ENCODE assay signal across 21 cellular contexts in genomic region chr2:73886357-73886756, GRCh38. TPM values are rescaled to one million over a fixed set of nuclear protein-coding genes. Genes with fewer than 3 reads are reported as not detected.
A peak's percentile ranks its signal among the peaks of the same experiment; 100 is the strongest.
DNase-seq lines count a peak whose midpoint lies in the region; ATAC-seq, FAIRE-seq and TF ChIP-seq lines count a peak whose summit lies in the region.
"Had no signal": no experiment of that assay in that cellular context is flagged by ENCODE, and none has a peak within 500 bp of the region (broad histone marks: within the 10 kb centered on the region; RNA-seq: fewer than 3 reads in every experiment).

No MANE protein-coding gene starts in this region.

- peak overlapping the region; percentile 90 for H3K27ac Mint-ChIP-seq in activated naive CD4-positive, alpha-beta T cell treated with anti-CD3 and anti-CD28 coated beads, Interleukin-2, amount 50 U/mL, for 24 hours
- peak overlapping the region; percentile 90 for H3K27ac Mint-ChIP-seq in stimulated activated naive CD8-positive, alpha-beta T cell treated with anti-CD3 and anti-CD28 coated beads, Interleukin-15, Interleukin-2, amounts not matched to agents 100 ng/mL and 50 ng/mL, for 24 hours
- H3K27ac Mint-ChIP-seq: CD4-positive, alpha-beta T cell had no signal

- intact Hi-C loops in pancreas (cut with DNase I), result no loop called here

- no peaks in the 10 kb centered on the region for H3K27me3 Mint-ChIP-seq in activated naive CD4-positive, alpha-beta T cell treated with anti-CD3 and anti-CD28 coated beads, Interleukin-2, amount 50 U/mL, for 24 hours
- H3K27me3 Mint-ChIP-seq in stimulated activated naive CD8-positive, alpha-beta T cell treated with anti-CD3 and anti-CD28 coated beads, Interleukin-15, Interleukin-2, amounts not matched to agents 100 ng/mL and 50 ng/mL, for 24 hours, result peaks cover 4% of the 10 kb centered on the region

- H3K4me1 ChIP-seq in pancreas, result no peaks in the 10 kb centered on the region
- H3K4me1 ChIP-seq in Peyer's patch, result no peaks in the 10 kb centered on the region
- H3K4me1 ChIP-seq: right lobe of liver, suprapubic skin had no signal

- 61 to 85% methylated on average over 4 of the region's 4 CpGs for WGBS in pancreas, 2 donors

- no peak for FAIRE-seq in pancreas (lab: Jason Lieb, UNC)

- H3K4me1 Mint-ChIP-seq in activated naive CD4-positive, alpha-beta T cell treated with anti-CD3 and anti-CD28 coated beads, Interleukin-2, amount 50 U/mL, for 24 hours, result peaks cover 29% of the 10 kb centered on the region
- peaks cover 30% of the 10 kb centered on the region for H3K4me1 Mint-ChIP-seq in stimulated activated naive CD8-positive, alpha-beta T cell treated with anti-CD3 and anti-CD28 coated beads, Interleukin-15, Interleukin-2, amounts not matched to agents 100 ng/mL and 50 ng/mL, for 24 hours (ENCODE audit: low read depth)

- H3K9me3 ChIP-seq in pancreas (no peaks in the 10 kb centered on the region), Peyer's patch (no peaks in the 10 kb centered on the region)
- H3K9me3 ChIP-seq: gastroesophageal sphincter, mucosa of descending colon, right lobe of liver, suprapubic skin had no signal

- TF ChIP-seq CTCF in omental fat pad (IDR thresholded peaks at IDR 0.05), result no peak
- no peak for TF ChIP-seq CTCF in pancreas (IDR thresholded peaks at IDR 0.05)
- TF ChIP-seq CTCF in Peyer's patch (IDR thresholded peaks at IDR 0.05), result no peak

- H3K4me3 ChIP-seq in pancreas (no peak overlapping the region), Peyer's patch (no peak overlapping the region)
- H3K4me3 ChIP-seq: gastroesophageal sphincter, mucosa of descending colon, right lobe of liver, suprapubic skin had no signal

- H3K9me3 Mint-ChIP-seq in activated naive CD4-positive, alpha-beta T cell treated with anti-CD3 and anti-CD28 coated beads, Interleukin-2, amount 50 U/mL, for 24 hours, result peaks cover 5% of the 10 kb centered on the region
- peaks cover 4% of the 10 kb centered on the region for H3K9me3 Mint-ChIP-seq in stimulated activated naive CD8-positive, alpha-beta T cell treated with anti-CD3 and anti-CD28 coated beads, Interleukin-15, Interleukin-2, amounts not matched to agents 100 ng/mL and 50 ng/mL, for 24 hours
- H3K9me3 Mint-ChIP-seq: CD4-positive, alpha-beta T cell had no signal

- TF ChIP-seq POLR2A in Peyer's patch (IDR thresholded peaks at IDR 0.05), result no peak

- H3K36me3 ChIP-seq in pancreas, result no peaks in the 10 kb centered on the region
- H3K36me3 ChIP-seq in Peyer's patch, result no peaks in the 10 kb centered on the region
- H3K36me3 ChIP-seq: gastroesophageal sphincter, right lobe of liver, suprapubic skin had no signal

- H3K36me3 Mint-ChIP-seq in activated naive CD4-positive, alpha-beta T cell treated with anti-CD3 and anti-CD28 coated beads, Interleukin-2, amount 50 U/mL, for 24 hours, result no peaks in the 10 kb centered on the region
- no peaks in the 10 kb centered on the region for H3K36me3 Mint-ChIP-seq in stimulated activated naive CD8-positive, alpha-beta T cell treated with anti-CD3 and anti-CD28 coated beads, Interleukin-15, Interleukin-2, amounts not matched to agents 100 ng/mL and 50 ng/mL, for 24 hours (ENCODE audit: low read depth)

- peaks cover 0 to 8% (median 0%) of the 10 kb centered on the region in 4 donors for H3K27me3 ChIP-seq in pancreas
- H3K27me3 ChIP-seq in Peyer's patch, result no peaks in the 10 kb centered on the region
- H3K27me3 ChIP-seq: gastroesophageal sphincter, right lobe of liver, suprapubic skin had no signal

- H3K27ac ChIP-seq in pancreas (no peak overlapping the region), Peyer's patch (no peak overlapping the region)
- H3K27ac ChIP-seq: gastroesophageal sphincter, right lobe of liver, suprapubic skin had no signal

- ATAC-seq in omental fat pad (ENCODE audit: low FRiP score) (no peak), pancreas (no peak)
- ATAC-seq: gastroesophageal sphincter, left colon, mucosa of descending colon, right lobe of liver had no signal

- peak overlapping the region; percentile 67 for H3K4me3 Mint-ChIP-seq in activated naive CD4-positive, alpha-beta T cell treated with anti-CD3 and anti-CD28 coated beads, Interleukin-2, amount 50 U/mL, for 24 hours
- peak overlapping the region; percentile 56 for H3K4me3 Mint-ChIP-seq in stimulated activated naive CD8-positive, alpha-beta T cell treated with anti-CD3 and anti-CD28 coated beads, Interleukin-15, Interleukin-2, amounts not matched to agents 100 ng/mL and 50 ng/mL, for 24 hours
- H3K4me3 Mint-ChIP-seq: CD4-positive, alpha-beta T cell had no signal

- DNase-seq in activated naive CD4-positive, alpha-beta T cell treated with Interleukin-2 at 50 U/mL for 16 hours, result peak; percentile 41
- DNase-seq in activated naive CD4-positive, alpha-beta T cell (lab: John Stamatoyannopoulos, UW), result no peak
- DNase-seq in stimulated activated CD4-positive, alpha-beta T cell treated with anti-CD3 and anti-CD28 coated beads, Interleukin-2, amount 100 ng/mL, for 24 hours, result peak; percentile 58 to 60
- DNase-seq in omental fat pad (ENCODE audit: low spot score) (no peak), pancreas (no peak), Peyer's patch (no peak)
- DNase-seq: activated CD4-positive, CD25-positive, alpha-beta regulatory T cell treated with anti-CD3 and anti-CD28 coated beads, Interleukin-2, amount 50 U/mL, for 72 hours; CD4-positive, alpha-beta T cell; DMS53; erythroblast; KG1; left colon; mucosa of descending colon; NCI-H69; right lobe of liver had no signal

RNA-seq across cellular contexts. Expression of gene ACTG2, which starts 6.5 kb away (rescaled TPM):
- total RNA-seq in omental fat pad, result 10 to 100 TPM in 1 of 4 donors, 1 to 10 TPM in 3; 3.7 to 56.6 (median 7.4) TPM
- total RNA-seq in pancreas, result 1 to 10 TPM in 3 of 6 donors, under 1 TPM in 3; 0.28 to 2.2 (median 0.91) TPM
- 10 to 100 TPM in 1 of 2 donors, 1 to 10 TPM in 1; 9.9 to 76.3 TPM for polyA plus RNA-seq in pancreas
- 100 to 1,000 TPM in 1 of 4 donors, 10 to 100 TPM in 3; 27.5 to 140 (median 40.0) TPM for total RNA-seq in Peyer's patch
- total RNA-seq: CD4-positive, alpha-beta T cell; H4; OCI-LY7 had no signal

RNA-seq across cellular contexts. Expression of gene DGUOK, which starts 40.3 kb away (rescaled TPM):
- total RNA-seq in omental fat pad (10 to 100 TPM; 30.5 to 38.9 (median 36.3) TPM), pancreas (10 to 100 TPM; 13.1 to 19.3 (median 15.2) TPM), Peyer's patch (10 to 100 TPM; 24.2 to 44.5 (median 39.7) TPM)
- polyA plus RNA-seq in pancreas, result 10 to 100 TPM; 30.6 to 47.0 TPM

RNA-seq across cellular contexts. Expression of gene STAMBP, which starts 57.6 kb away (rescaled TPM):
- total RNA-seq in omental fat pad (10 to 100 TPM; 14.4 to 27.0 (median 20.0) TPM), pancreas (10 to 100 TPM; 11.7 to 24.4 (median 13.2) TPM), Peyer's patch (10 to 100 TPM; 25.4 to 61.9 (median 44.3) TPM)
- 10 to 100 TPM in 1 of 2 donors, 1 to 10 TPM in 1; 9.8 to 16.7 TPM for polyA plus RNA-seq in pancreas

Comparison
In these comparisons a context has a peak if more than half of its experiments do, and no peak if none do; other contexts are left out.
1. DNase-seq: peak in activated naive CD4-positive, alpha-beta T cell treated with Interleukin-2 at 50 U/mL for 16 hours (single experiment) and stimulated activated CD4-positive, alpha-beta T cell treated with anti-CD3 and anti-CD28 coated beads, Interleukin-2, amount 100 ng/mL, for 24 hours (2 of 2); none in activated naive CD4-positive, alpha-beta T cell (0 of 4), omental fat pad (single experiment), pancreas (0 of 6) and Peyer's patch (0 of 3).